Comparison of ENCODE assay signal across 1 cellular context in the genomic region with DNA sequence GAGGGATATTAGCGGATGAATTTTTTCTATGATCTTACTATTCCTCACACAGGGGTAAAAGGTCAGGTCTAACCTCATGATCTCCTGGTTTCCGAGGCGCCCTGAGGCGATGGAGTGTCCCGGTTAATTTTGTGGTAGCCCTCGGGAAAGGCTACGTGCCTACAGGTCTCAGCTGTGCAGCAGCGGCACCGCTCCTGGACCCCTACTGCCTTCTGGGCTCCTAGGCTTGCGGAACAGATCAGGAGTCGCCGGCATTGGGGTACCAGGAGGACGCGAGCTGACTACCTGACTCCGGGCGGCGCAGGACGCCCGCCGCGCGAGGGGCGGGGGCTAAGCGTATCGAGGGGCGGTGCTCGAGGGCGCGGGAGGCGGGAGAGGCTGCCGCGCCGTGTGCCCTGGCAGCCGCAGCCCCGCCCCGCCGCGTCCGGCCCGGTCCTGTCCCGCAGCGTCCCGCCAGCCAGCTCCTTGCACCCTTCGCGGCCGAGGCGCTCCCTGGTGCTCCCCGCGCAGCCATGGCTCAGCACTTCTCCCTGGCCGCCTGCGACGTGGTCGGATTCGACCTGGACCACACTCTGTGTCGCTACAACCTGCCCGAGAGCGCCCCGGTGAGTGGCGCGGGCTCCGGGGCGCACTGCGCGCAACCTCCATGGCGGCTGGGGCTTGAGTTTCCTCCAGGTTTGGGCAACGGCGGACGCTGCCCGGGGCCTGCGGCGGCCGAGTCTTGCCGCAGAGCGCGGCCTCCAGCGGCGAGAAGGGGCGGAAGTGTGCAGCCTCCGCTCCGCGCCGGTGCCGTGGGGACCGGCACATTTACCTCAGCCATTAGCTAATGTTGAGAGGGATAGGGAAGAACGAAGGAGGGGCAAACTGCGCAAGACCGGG.
TF ChIP-seq lines count a peak whose summit lies in the region.

A gene (plus strand): TSS at position 435 of the 879 bp plus-strand sequence. CDS start 78 bp downstream, at position 513.

TF ChIP-seq in HepG2, 621 proteins besides CTCF, POLR2A, EP300 and RAD21 (continued from another document and continues in another):
- TF ChIP-seq PAF1 (CRISPR knock-in tag; IDR thresholded peaks at IDR 0.05) (no peak), RFX1 (IDR thresholded peaks at IDR 0.05) (no peak), JDP2 (CRISPR knock-in tag; IDR thresholded peaks at IDR 0.05; ENCODE audit: borderline replicate concordance) (no peak), ZNF143 (CRISPR knock-in tag; IDR thresholded peaks at IDR 0.05) (peak; percentile 56), RXRB (CRISPR knock-in tag; IDR thresholded peaks at IDR 0.05; ENCODE audit: borderline replicate concordance) (peak; percentile 40), DPF2 (CRISPR knock-in tag; IDR thresholded peaks at IDR 0.05; ENCODE audit: borderline replicate concordance, low read depth) (no peak), SMC3 (IDR thresholded peaks at IDR 0.05; ENCODE audit: low read length) (no peak), ZNF253 (CRISPR knock-in tag; IDR thresholded peaks at IDR 0.05; ENCODE audit: borderline replicate concordance) (no peak), CREB1 (IDR thresholded peaks at IDR 0.05) (no peak), CREB1 (CRISPR knock-in tag; IDR thresholded peaks at IDR 0.05) (no peak), GPN1 (CRISPR knock-in tag; IDR thresholded peaks at IDR 0.05; ENCODE audit: borderline replicate concordance) (no peak; the same call in 1 of the 2 replicates), ZNF354B (CRISPR knock-in tag; IDR thresholded peaks at IDR 0.05) (no peak), SALL2 (CRISPR knock-in tag; IDR thresholded peaks at IDR 0.05) (peak; percentile 99), ZNF510 (CRISPR knock-in tag; IDR thresholded peaks at IDR 0.05; ENCODE audit: low read depth) (no peak; the same call in 1 of the 2 replicates), KDM5B (CRISPR knock-in tag; IDR thresholded peaks at IDR 0.05; ENCODE audit: borderline replicate concordance) (peak; percentile 99), NPAS2 (CRISPR knock-in tag; IDR thresholded peaks at IDR 0.05; ENCODE audit: borderline replicate concordance) (no peak), ATF7 (IDR thresholded peaks at IDR 0.05) (no peak), ATF7 (CRISPR knock-in tag; IDR thresholded peaks at IDR 0.05) (no peak), ZNF383 (CRISPR knock-in tag; IDR thresholded peaks at IDR 0.05; ENCODE audit: borderline replicate concordance) (no peak), TOE1 (CRISPR knock-in tag; IDR thresholded peaks at IDR 0.05) (no peak; the same call in 1 of the 2 replicates), SRSF4 (IDR thresholded peaks at IDR 0.05; ENCODE audit: low read depth, low read length, poor library complexity, severe bottlenecking) (no peak), FOXC1 (CRISPR knock-in tag; IDR thresholded peaks at IDR 0.05; ENCODE audit: borderline replicate concordance) (peak; percentile 99), CBX5 (CRISPR knock-in tag; IDR thresholded peaks at IDR 0.05; ENCODE audit: borderline replicate concordance) (peak; percentile 59; the same call in 1 of the 2 replicates), ZNF235 (CRISPR knock-in tag; IDR thresholded peaks at IDR 0.05; ENCODE audit: borderline replicate concordance) (peak; percentile 96; the same call in 1 of the 2 replicates), CBFB (CRISPR knock-in tag; IDR thresholded peaks at IDR 0.05) (peak; percentile 94; the same call in 1 of the 2 replicates), ZNF441 (CRISPR knock-in tag; IDR thresholded peaks at IDR 0.05; ENCODE audit: borderline replicate concordance) (peak; percentile 91; the same call in 1 of the 2 replicates), ZZZ3 (CRISPR knock-in tag; IDR thresholded peaks at IDR 0.05; ENCODE audit: borderline replicate concordance) (no peak), ZNF234 (CRISPR knock-in tag; conservative IDR thresholded peaks at IDR 0.05) (0 out of 2 replicates have a peak, but pooled peaks have one; percentile 82), ELF4 (CRISPR knock-in tag; IDR thresholded peaks at IDR 0.05; ENCODE audit: borderline replicate concordance) (peak; percentile 35; the same call in 1 of the 2 replicates), ZKSCAN1 (IDR thresholded peaks at IDR 0.05; ENCODE audit: low read length) (no peak)
- TF ChIP-seq, protein P1, sequence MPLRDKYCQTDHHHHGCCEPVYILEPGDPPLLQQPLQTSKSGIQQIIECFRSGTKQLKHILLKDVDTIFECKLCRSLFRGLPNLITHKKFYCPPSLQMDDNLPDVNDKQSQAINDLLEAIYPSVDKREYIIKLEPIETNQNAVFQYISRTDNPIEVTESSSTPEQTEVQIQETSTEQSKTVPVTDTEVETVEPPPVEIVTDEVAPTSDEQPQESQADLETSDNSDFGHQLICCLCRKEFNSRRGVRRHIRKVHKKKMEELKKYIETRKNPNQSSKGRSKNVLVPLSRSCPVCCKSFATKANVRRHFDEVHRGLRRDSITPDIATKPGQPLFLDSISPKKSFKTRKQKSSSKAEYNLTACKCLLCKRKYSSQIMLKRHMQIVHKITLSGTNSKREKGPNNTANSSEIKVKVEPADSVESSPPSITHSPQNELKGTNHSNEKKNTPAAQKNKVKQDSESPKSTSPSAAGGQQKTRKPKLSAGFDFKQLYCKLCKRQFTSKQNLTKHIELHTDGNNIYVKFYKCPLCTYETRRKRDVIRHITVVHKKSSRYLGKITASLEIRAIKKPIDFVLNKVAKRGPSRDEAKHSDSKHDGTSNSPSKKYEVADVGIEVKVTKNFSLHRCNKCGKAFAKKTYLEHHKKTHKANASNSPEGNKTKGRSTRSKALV (CRISPR knock-in tag; IDR thresholded peaks at IDR 0.05) = peak; percentile 99
- TF ChIP-seq, protein P2, sequence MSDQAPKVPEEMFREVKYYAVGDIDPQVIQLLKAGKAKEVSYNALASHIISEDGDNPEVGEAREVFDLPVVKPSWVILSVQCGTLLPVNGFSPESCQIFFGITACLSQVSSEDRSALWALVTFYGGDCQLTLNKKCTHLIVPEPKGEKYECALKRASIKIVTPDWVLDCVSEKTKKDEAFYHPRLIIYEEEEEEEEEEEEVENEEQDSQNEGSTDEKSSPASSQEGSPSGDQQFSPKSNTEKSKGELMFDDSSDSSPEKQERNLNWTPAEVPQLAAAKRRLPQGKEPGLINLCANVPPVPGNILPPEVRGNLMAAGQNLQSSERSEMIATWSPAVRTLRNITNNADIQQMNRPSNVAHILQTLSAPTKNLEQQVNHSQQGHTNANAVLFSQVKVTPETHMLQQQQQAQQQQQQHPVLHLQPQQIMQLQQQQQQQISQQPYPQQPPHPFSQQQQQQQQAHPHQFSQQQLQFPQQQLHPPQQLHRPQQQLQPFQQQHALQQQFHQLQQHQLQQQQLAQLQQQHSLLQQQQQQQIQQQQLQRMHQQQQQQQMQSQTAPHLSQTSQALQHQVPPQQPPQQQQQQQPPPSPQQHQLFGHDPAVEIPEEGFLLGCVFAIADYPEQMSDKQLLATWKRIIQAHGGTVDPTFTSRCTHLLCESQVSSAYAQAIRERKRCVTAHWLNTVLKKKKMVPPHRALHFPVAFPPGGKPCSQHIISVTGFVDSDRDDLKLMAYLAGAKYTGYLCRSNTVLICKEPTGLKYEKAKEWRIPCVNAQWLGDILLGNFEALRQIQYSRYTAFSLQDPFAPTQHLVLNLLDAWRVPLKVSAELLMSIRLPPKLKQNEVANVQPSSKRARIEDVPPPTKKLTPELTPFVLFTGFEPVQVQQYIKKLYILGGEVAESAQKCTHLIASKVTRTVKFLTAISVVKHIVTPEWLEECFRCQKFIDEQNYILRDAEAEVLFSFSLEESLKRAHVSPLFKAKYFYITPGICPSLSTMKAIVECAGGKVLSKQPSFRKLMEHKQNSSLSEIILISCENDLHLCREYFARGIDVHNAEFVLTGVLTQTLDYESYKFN (CRISPR knock-in tag; conservative IDR thresholded peaks at IDR 0.05) = peak; percentile 51; the same call in 1 of the 2 replicates
- TF ChIP-seq, protein P3, sequence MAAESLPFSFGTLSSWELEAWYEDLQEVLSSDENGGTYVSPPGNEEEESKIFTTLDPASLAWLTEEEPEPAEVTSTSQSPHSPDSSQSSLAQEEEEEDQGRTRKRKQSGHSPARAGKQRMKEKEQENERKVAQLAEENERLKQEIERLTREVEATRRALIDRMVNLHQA (CRISPR knock-in tag; IDR thresholded peaks at IDR 0.05) = no peak
- TF ChIP-seq, protein P4, sequence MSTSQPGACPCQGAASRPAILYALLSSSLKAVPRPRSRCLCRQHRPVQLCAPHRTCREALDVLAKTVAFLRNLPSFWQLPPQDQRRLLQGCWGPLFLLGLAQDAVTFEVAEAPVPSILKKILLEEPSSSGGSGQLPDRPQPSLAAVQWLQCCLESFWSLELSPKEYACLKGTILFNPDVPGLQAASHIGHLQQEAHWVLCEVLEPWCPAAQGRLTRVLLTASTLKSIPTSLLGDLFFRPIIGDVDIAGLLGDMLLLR (CRISPR knock-in tag; IDR thresholded peaks at IDR 0.05) = peak; percentile 97
- TF ChIP-seq, protein P5, sequence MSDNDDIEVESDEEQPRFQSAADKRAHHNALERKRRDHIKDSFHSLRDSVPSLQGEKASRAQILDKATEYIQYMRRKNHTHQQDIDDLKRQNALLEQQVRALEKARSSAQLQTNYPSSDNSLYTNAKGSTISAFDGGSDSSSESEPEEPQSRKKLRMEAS (IDR thresholded peaks at IDR 0.05) = peak; percentile 94
- TF ChIP-seq, protein P6, sequence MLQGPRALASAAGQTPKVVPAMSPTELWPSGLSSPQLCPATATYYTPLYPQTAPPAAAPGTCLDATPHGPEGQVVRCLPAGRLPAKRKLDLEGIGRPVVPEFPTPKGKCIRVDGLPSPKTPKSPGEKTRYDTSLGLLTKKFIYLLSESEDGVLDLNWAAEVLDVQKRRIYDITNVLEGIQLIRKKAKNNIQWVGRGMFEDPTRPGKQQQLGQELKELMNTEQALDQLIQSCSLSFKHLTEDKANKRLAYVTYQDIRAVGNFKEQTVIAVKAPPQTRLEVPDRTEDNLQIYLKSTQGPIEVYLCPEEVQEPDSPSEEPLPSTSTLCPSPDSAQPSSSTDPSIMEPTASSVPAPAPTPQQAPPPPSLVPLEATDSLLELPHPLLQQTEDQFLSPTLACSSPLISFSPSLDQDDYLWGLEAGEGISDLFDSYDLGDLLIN (CRISPR knock-in tag; IDR thresholded peaks at IDR 0.05; ENCODE audit: borderline replicate concordance) = peak; percentile 84; the same call in 1 of the 2 replicates
- TF ChIP-seq, protein P7, sequence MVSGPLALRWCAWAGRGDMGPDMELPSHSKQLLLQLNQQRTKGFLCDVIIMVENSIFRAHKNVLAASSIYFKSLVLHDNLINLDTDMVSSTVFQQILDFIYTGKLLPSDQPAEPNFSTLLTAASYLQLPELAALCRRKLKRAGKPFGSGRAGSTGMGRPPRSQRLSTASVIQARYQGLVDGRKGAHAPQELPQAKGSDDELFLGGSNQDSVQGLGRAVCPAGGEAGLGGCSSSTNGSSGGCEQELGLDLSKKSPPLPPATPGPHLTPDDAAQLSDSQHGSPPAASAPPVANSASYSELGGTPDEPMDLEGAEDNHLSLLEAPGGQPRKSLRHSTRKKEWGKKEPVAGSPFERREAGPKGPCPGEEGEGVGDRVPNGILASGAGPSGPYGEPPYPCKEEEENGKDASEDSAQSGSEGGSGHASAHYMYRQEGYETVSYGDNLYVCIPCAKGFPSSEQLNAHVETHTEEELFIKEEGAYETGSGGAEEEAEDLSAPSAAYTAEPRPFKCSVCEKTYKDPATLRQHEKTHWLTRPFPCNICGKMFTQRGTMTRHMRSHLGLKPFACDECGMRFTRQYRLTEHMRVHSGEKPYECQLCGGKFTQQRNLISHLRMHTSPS (CRISPR knock-in tag; IDR thresholded peaks at IDR 0.05; ENCODE audit: low read depth) = peak; percentile 61
- TF ChIP-seq, protein P8, sequence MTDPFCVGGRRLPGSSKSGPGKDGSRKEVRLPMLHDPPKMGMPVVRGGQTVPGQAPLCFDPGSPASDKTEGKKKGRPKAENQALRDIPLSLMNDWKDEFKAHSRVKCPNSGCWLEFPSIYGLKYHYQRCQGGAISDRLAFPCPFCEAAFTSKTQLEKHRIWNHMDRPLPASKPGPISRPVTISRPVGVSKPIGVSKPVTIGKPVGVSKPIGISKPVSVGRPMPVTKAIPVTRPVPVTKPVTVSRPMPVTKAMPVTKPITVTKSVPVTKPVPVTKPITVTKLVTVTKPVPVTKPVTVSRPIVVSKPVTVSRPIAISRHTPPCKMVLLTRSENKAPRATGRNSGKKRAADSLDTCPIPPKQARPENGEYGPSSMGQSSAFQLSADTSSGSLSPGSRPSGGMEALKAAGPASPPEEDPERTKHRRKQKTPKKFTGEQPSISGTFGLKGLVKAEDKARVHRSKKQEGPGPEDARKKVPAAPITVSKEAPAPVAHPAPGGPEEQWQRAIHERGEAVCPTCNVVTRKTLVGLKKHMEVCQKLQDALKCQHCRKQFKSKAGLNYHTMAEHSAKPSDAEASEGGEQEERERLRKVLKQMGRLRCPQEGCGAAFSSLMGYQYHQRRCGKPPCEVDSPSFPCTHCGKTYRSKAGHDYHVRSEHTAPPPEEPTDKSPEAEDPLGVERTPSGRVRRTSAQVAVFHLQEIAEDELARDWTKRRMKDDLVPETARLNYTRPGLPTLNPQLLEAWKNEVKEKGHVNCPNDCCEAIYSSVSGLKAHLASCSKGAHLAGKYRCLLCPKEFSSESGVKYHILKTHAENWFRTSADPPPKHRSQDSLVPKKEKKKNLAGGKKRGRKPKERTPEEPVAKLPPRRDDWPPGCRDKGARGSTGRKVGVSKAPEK (CRISPR knock-in tag; IDR thresholded peaks at IDR 0.05; ENCODE audit: borderline replicate concordance) = no peak
- TF ChIP-seq, protein P9, sequence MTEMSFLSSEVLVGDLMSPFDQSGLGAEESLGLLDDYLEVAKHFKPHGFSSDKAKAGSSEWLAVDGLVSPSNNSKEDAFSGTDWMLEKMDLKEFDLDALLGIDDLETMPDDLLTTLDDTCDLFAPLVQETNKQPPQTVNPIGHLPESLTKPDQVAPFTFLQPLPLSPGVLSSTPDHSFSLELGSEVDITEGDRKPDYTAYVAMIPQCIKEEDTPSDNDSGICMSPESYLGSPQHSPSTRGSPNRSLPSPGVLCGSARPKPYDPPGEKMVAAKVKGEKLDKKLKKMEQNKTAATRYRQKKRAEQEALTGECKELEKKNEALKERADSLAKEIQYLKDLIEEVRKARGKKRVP (CRISPR knock-in tag; IDR thresholded peaks at IDR 0.05) = peak in 1 of 2 experiments; percentile 75; a peak in 2 of 4 replicates
- TF ChIP-seq, protein P10, sequence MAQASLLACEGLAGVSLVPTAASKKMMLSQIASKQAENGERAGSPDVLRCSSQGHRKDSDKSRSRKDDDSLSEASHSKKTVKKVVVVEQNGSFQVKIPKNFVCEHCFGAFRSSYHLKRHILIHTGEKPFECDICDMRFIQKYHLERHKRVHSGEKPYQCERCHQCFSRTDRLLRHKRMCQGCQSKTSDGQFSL (CRISPR knock-in tag; IDR thresholded peaks at IDR 0.05) = 0 out of 2 replicates have a peak, but pooled peaks have one; percentile 56
- TF ChIP-seq, protein P11, sequence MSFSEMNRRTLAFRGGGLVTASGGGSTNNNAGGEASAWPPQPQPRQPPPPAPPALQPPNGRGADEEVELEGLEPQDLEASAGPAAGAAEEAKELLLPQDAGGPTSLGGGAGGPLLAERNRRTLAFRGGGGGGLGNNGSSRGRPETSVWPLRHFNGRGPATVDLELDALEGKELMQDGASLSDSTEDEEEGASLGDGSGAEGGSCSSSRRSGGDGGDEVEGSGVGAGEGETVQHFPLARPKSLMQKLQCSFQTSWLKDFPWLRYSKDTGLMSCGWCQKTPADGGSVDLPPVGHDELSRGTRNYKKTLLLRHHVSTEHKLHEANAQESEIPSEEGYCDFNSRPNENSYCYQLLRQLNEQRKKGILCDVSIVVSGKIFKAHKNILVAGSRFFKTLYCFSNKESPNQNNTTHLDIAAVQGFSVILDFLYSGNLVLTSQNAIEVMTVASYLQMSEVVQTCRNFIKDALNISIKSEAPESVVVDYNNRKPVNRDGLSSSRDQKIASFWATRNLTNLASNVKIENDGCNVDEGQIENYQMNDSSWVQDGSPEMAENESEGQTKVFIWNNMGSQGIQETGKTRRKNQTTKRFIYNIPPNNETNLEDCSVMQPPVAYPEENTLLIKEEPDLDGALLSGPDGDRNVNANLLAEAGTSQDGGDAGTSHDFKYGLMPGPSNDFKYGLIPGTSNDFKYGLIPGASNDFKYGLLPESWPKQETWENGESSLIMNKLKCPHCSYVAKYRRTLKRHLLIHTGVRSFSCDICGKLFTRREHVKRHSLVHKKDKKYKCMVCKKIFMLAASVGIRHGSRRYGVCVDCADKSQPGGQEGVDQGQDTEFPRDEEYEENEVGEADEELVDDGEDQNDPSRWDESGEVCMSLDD (CRISPR knock-in tag; IDR thresholded peaks at IDR 0.05; ENCODE audit: borderline replicate concordance) = peak; percentile 91
